In the genomic region with DNA sequence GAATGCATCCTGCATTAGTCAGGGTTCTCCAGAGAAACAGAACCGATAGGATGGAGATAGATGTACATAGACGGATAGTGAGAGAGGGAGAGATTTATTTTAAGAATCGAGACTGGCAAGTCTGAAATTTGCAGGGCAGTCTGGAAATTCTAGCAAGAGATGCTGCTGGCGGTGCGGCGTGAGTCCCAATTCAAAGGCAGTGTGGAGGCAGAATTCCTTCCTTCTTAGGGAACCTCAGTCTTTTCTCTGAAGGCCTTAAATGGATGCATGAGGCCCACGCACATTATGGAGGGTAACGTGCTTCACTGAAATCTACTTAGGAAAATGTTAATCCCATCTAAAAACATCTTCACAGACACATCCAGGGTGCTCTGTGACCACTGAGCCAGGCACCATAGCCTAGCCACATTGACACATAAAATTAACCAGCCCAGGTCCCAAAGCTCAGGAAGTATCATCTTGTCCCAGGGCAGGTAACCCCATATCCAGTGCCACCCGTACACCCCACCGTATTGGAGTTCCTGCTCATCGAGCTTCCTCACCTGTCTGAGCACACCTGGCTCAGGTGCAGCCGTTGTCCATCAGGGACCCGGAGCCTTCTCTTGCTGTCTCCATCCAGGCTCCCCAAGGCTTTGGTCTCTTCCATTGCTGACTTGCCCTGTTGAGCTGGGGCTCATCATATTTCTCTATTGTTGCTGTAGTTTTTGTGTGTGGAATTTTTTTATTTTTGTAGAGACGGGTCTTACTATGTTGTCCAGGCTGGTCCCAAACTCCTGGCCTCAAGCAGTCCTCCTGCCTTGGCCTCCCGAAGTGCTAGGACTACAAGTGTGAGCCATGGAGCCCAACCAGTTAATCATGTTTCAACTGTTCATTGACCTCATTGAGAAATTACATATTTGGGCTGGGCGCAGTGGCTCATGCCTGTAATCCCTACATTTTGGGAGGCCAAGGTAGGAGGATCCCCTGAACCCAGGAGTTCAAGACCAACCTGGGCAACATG, we compare ENCODE assay signal across 27 cellular contexts. TPM values are rescaled to one million over a fixed set of nuclear protein-coding genes. Genes with fewer than 3 reads are reported as not detected.
"Had no signal": no experiment of that assay in that cellular context is flagged by ENCODE, and none has a peak within 500 bp of the region (broad histone marks: within the 10 kb centered on the region; RNA-seq: fewer than 3 reads in every experiment).

No MANE protein-coding gene starts in this region.

- H3K4me2 ChIP-seq: hepatocyte had no signal

- H3K4me3 ChIP-seq: adrenal gland, esophagus muscularis mucosa, hepatocyte, left ventricle myocardium inferior, suprapubic skin, transverse colon, vagina had no signal

- H3K27me3 ChIP-seq: adrenal gland, esophagus muscularis mucosa, hepatocyte, suprapubic skin, transverse colon, vagina had no signal

- DNase-seq: activated CD4-positive, alpha-beta T cell treated with anti-CD3 and anti-CD28 coated beads, Interleukin-2, amount 10 ng/mL, durations not matched to agents 7 days and 5 days; activated CD8-positive, alpha-beta T cell treated with anti-CD3 and anti-CD28 coated beads for 36 hours; activated gamma-delta T cell treated with Interleukin-2 at 50 U/mL for 16 hours; effector memory CD8-positive, alpha-beta T cell; glutamatergic neuron; left ventricle myocardium inferior; midbrain; right cardiac atrium; stimulated activated CD4-positive, alpha-beta T cell treated with anti-CD3 and anti-CD28 coated beads, Interleukin-2, amount 100 ng/mL, for 24 hours; stimulated activated naive CD8-positive, alpha-beta T cell treated with anti-CD3 and anti-CD28 coated beads, Interleukin-15, amount 100 ng/mL, for 72 hours; transverse colon had no signal

- H2AFZ ChIP-seq: hepatocyte, parathyroid adenoma had no signal

- H3K4me1 ChIP-seq: adrenal gland, esophagus muscularis mucosa, left ventricle myocardium inferior, parathyroid adenoma, suprapubic skin, transverse colon, vagina had no signal

- H3K79me2 ChIP-seq: hepatocyte, parathyroid adenoma had no signal

- ATAC-seq: activated CD4-positive, CD25-positive, alpha-beta regulatory T cell treated with anti-CD3 and anti-CD28 coated beads, Interleukin-2, amount 50 U/mL, for 24 hours; activated CD8-positive, alpha-beta T cell treated with anti-CD3 and anti-CD28 coated beads for 36 hours; effector memory CD8-positive, alpha-beta T cell; right cardiac atrium; stimulated activated effector memory CD8-positive, alpha-beta T cell treated with anti-CD3 and anti-CD28 coated beads, Interleukin-12 subunit alpha, Interleukin-12 subunit beta, amount 100 ng/mL, for 72 hours; stimulated activated naive CD8-positive, alpha-beta T cell treated with anti-CD3 and anti-CD28 coated beads, Interleukin-15, amount 100 ng/mL, for 72 hours had no signal

- H3K36me3 ChIP-seq: adrenal gland, esophagus muscularis mucosa, left ventricle myocardium inferior, suprapubic skin, transverse colon, vagina had no signal

- H3K27ac ChIP-seq: adrenal gland, esophagus muscularis mucosa, hepatocyte, left ventricle myocardium inferior, parathyroid adenoma, suprapubic skin, transverse colon, vagina had no signal

- FAIRE-seq: astrocyte, colon, frontal cortex had no signal

- H3K9ac ChIP-seq: parathyroid adenoma had no signal

- H3K9me3 ChIP-seq: adrenal gland, esophagus muscularis mucosa, left ventricle myocardium inferior, suprapubic skin, transverse colon, vagina had no signal

RNA-seq across cellular contexts. Expression of gene ERVH48-1, which starts 39.4 kb away (rescaled TPM):
- total RNA-seq: adrenal gland; dermis microvascular lymphatic vessel endothelial cell; esophagus muscularis mucosa; frontal cortex; left ventricle myocardium inferior; lung microvascular endothelial cell; natural killer cell treated with Interleukin-12 subunit alpha and Interleukin-12 subunit beta and Interleukin-15 and Interleukin-18, amount 100 ng/mL, for 72 hours; pulmonary artery endothelial cell; right cardiac atrium; skeletal muscle tissue; suprapubic skin; transverse colon; vagina had no signal
- polyA plus RNA-seq: adrenal gland had no signal
